ENCODE assay signal across 1 cellular context in genomic region chr17:50426814-50427787, GRCh38.
TF ChIP-seq lines count a peak whose summit lies in the region.

No MANE protein-coding gene starts in this region.

TF ChIP-seq in K562, 482 proteins besides CTCF, POLR2A, EP300 and RAD21 (continued from another document):
- TF ChIP-seq MNT (conservative IDR thresholded peaks at IDR 0.05) (peak in 1 of 2 experiments; percentile 27; a peak in 1 of 4 replicates), SPI1 (IDR thresholded peaks at IDR 0.05; ENCODE audit: borderline replicate concordance, low read depth, low read length) (no peak), CHAMP1 (IDR thresholded peaks at IDR 0.05) (peak; percentile 59), HDAC1 (IDR thresholded peaks at IDR 0.05) (peak in 1 of 2 experiments; percentile 12; a peak in 1 of 4 replicates), LARP7 (IDR thresholded peaks at IDR 0.05) (no peak), ZBTB7A (IDR thresholded peaks at IDR 0.05; ENCODE audit: borderline replicate concordance, control insufficient read depth, low read depth, low read length) (peak; percentile 68; the same call in 1 of the 2 replicates), ETV1 (tag; conservative IDR thresholded peaks at IDR 0.05; ENCODE audit: low read depth) (no peak), PTRF (tag; IDR thresholded peaks at IDR 0.05) (no peak), GTF2A2 (tag; IDR thresholded peaks at IDR 0.05) (no peak), ZKSCAN8 (CRISPR knock-in tag; IDR thresholded peaks at IDR 0.05) (no peak), ZNF57 (CRISPR knock-in tag; IDR thresholded peaks at IDR 0.05) (no peak), ELF1 (tag; IDR thresholded peaks at IDR 0.05) (0 out of 2 replicates have a peak, but pooled peaks have one; percentile 16), JUND (IDR thresholded peaks at IDR 0.05; ENCODE audit: borderline replicate concordance, low read depth, low read length) (no peak), JUND (tag; IDR thresholded peaks at IDR 0.05; ENCODE audit: borderline replicate concordance, low read depth, low read length) (0 out of 3 replicates have a peak, but pooled peaks have one; percentile 10), GABPB2 (CRISPR knock-in tag; conservative IDR thresholded peaks at IDR 0.05) (no peak), RFX7 (CRISPR knock-in tag; IDR thresholded peaks at IDR 0.05) (no peak), BDP1 (IDR thresholded peaks at IDR 0.05; ENCODE audit: insufficient read depth, insufficient read length) (no peak), ELF4 (CRISPR knock-in tag; IDR thresholded peaks at IDR 0.05) (no peak), ZNF766 (CRISPR knock-in tag; conservative IDR thresholded peaks at IDR 0.05) (0 out of 2 replicates have a peak, but pooled peaks have one; percentile 25), EZH2 (IDR thresholded peaks at IDR 0.05; ENCODE audit: borderline replicate concordance, low read depth, low read length) (no peak), FOXM1 (IDR thresholded peaks at IDR 0.05; ENCODE audit: low read depth) (peak; percentile 39; the same call in 1 of the 2 replicates), FOXM1 (CRISPR knock-in tag; IDR thresholded peaks at IDR 0.05; ENCODE audit: low read depth) (no peak), ZBTB9 (CRISPR knock-in tag; IDR thresholded peaks at IDR 0.05) (0 out of 2 replicates have a peak, but pooled peaks have one; percentile 45), GABPB1 (CRISPR knock-in tag; IDR thresholded peaks at IDR 0.05) (peak; percentile 47; the same call in 1 of the 2 replicates), ZFX (CRISPR knock-in tag; IDR thresholded peaks at IDR 0.05) (peak; percentile 54; the same call in 1 of the 2 replicates), CREB1 (IDR thresholded peaks at IDR 0.05) (no peak), CREB1 (CRISPR knock-in tag; IDR thresholded peaks at IDR 0.05) (0 out of 2 replicates have a peak, but pooled peaks have one; percentile 31), ATF7 (IDR thresholded peaks at IDR 0.05) (peak; percentile 24; the same call in 1 of the 2 replicates), MAZ (CRISPR knock-in tag; conservative IDR thresholded peaks at IDR 0.05 in 1 of 2, IDR thresholded peaks at IDR 0.05 in 1 of 2) (peak in 1 of 2 experiments; percentile 62; a peak in 1 of 4 replicates), CBX1 (IDR thresholded peaks at IDR 0.05; ENCODE audit: low read depth) (no peak), NR2C1 (IDR thresholded peaks at IDR 0.05) (0 out of 2 replicates have a peak, but pooled peaks have one; percentile 42), NR2C1 (tag; IDR thresholded peaks at IDR 0.05) (no peak), RFX5 (IDR thresholded peaks at IDR 0.05; ENCODE audit: low read depth, low read length) (no peak)
- TF ChIP-seq, protein P1, sequence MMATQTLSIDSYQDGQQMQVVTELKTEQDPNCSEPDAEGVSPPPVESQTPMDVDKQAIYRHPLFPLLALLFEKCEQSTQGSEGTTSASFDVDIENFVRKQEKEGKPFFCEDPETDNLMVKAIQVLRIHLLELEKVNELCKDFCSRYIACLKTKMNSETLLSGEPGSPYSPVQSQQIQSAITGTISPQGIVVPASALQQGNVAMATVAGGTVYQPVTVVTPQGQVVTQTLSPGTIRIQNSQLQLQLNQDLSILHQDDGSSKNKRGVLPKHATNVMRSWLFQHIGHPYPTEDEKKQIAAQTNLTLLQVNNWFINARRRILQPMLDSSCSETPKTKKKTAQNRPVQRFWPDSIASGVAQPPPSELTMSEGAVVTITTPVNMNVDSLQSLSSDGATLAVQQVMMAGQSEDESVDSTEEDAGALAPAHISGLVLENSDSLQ (IDR thresholded peaks at IDR 0.05), result peak; percentile 92
- TF ChIP-seq, protein P2, sequence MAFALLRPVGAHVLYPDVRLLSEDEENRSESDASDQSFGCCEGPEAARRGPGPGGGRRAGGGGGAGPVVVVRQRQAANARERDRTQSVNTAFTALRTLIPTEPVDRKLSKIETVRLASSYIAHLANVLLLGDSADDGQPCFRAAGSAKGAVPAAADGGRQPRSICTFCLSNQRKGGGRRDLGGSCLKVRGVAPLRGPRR (CRISPR knock-in tag; IDR thresholded peaks at IDR 0.05), result no peak
- TF ChIP-seq, protein P3, sequence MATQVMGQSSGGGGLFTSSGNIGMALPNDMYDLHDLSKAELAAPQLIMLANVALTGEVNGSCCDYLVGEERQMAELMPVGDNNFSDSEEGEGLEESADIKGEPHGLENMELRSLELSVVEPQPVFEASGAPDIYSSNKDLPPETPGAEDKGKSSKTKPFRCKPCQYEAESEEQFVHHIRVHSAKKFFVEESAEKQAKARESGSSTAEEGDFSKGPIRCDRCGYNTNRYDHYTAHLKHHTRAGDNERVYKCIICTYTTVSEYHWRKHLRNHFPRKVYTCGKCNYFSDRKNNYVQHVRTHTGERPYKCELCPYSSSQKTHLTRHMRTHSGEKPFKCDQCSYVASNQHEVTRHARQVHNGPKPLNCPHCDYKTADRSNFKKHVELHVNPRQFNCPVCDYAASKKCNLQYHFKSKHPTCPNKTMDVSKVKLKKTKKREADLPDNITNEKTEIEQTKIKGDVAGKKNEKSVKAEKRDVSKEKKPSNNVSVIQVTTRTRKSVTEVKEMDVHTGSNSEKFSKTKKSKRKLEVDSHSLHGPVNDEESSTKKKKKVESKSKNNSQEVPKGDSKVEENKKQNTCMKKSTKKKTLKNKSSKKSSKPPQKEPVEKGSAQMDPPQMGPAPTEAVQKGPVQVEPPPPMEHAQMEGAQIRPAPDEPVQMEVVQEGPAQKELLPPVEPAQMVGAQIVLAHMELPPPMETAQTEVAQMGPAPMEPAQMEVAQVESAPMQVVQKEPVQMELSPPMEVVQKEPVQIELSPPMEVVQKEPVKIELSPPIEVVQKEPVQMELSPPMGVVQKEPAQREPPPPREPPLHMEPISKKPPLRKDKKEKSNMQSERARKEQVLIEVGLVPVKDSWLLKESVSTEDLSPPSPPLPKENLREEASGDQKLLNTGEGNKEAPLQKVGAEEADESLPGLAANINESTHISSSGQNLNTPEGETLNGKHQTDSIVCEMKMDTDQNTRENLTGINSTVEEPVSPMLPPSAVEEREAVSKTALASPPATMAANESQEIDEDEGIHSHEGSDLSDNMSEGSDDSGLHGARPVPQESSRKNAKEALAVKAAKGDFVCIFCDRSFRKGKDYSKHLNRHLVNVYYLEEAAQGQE (CRISPR knock-in tag; IDR thresholded peaks at IDR 0.05; ENCODE audit: low read depth), result no peak
- TF ChIP-seq, protein P4, sequence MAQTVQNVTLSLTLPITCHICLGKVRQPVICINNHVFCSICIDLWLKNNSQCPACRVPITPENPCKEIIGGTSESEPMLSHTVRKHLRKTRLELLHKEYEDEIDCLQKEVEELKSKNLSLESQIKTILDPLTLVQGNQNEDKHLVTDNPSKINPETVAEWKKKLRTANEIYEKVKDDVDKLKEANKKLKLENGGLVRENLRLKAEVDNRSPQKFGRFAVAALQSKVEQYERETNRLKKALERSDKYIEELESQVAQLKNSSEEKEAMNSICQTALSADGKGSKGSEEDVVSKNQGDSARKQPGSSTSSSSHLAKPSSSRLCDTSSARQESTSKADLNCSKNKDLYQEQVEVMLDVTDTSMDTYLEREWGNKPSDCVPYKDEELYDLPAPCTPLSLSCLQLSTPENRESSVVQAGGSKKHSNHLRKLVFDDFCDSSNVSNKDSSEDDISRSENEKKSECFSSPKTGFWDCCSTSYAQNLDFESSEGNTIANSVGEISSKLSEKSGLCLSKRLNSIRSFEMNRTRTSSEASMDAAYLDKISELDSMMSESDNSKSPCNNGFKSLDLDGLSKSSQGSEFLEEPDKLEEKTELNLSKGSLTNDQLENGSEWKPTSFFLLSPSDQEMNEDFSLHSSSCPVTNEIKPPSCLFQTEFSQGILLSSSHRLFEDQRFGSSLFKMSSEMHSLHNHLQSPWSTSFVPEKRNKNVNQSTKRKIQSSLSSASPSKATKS (CRISPR knock-in tag; IDR thresholded peaks at IDR 0.05), result peak; percentile 70; the same call in 1 of the 2 replicates
- TF ChIP-seq, protein P5, sequence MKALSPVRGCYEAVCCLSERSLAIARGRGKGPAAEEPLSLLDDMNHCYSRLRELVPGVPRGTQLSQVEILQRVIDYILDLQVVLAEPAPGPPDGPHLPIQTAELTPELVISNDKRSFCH (CRISPR knock-in tag; IDR thresholded peaks at IDR 0.05), result no peak
- TF ChIP-seq, protein P5 (tag; IDR thresholded peaks at IDR 0.05), result no peak
- TF ChIP-seq, protein P6, sequence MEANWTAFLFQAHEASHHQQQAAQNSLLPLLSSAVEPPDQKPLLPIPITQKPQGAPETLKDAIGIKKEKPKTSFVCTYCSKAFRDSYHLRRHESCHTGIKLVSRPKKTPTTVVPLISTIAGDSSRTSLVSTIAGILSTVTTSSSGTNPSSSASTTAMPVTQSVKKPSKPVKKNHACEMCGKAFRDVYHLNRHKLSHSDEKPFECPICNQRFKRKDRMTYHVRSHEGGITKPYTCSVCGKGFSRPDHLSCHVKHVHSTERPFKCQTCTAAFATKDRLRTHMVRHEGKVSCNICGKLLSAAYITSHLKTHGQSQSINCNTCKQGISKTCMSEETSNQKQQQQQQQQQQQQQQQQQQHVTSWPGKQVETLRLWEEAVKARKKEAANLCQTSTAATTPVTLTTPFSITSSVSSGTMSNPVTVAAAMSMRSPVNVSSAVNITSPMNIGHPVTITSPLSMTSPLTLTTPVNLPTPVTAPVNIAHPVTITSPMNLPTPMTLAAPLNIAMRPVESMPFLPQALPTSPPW (CRISPR knock-in tag; IDR thresholded peaks at IDR 0.05), result 0 out of 2 replicates have a peak, but pooled peaks have one; percentile 40
TF ChIP-seq in K562: peak in this region for 39.
